Comparison of ENCODE assay signal across 14 cellular contexts in genomic region chr11:4697583-4697982, GRCh38. TPM values are rescaled to one million over a fixed set of nuclear protein-coding genes. Genes with fewer than 3 reads are reported as not detected.
DNase-seq lines count a peak whose midpoint lies in the region; TF ChIP-seq lines count a peak whose summit lies in the region.
"Had no signal": no experiment of that assay in that cellular context is flagged by ENCODE, and none has a peak within 500 bp of the region (broad histone marks: within the 10 kb centered on the region; RNA-seq: fewer than 3 reads in every experiment).

OR51E2 (minus strand) TSS chr11:4697853; CDS start chr11:4682711, 15,142 bp downstream.

- no peak within 1 kb of the TSS for H3K4me3 Mint-ChIP-seq in endothelial cell (ENCODE audit: unreplicated experiment)
- no peak within 1 kb of the TSS for H3K4me3 Mint-ChIP-seq in mesothelial cell of epicardium
- H3K4me3 Mint-ChIP-seq: activated T-cell treated with anti-CD3 and anti-CD28 coated beads, Interleukin-2, amount 50 U/mL, for 72 hours; CD4-positive, alpha-beta T cell had no signal

- H3K4me1 Mint-ChIP-seq in endothelial cell (ENCODE audit: unreplicated experiment) (no peaks in the 10 kb centered on the region), mesothelial cell of epicardium (no peaks in the 10 kb centered on the region)

- H3K27ac Mint-ChIP-seq in endothelial cell (ENCODE audit: unreplicated experiment) (no peak within 1 kb of the TSS), mesothelial cell of epicardium (no peak within 1 kb of the TSS)
- H3K27ac Mint-ChIP-seq: activated T-cell treated with anti-CD3 and anti-CD28 coated beads, Interleukin-2, amount 50 U/mL, for 72 hours; CD4-positive, alpha-beta T cell had no signal

- H3K27me3 Mint-ChIP-seq in endothelial cell (ENCODE audit: unreplicated experiment) (no peaks in the 10 kb centered on the region), mesothelial cell of epicardium (ENCODE audit: low read depth) (no peaks in the 10 kb centered on the region)

- TF ChIP-seq CTCF in endothelial cell (IDR thresholded peaks at IDR 0.05; ENCODE audit: unreplicated experiment) (no peak), mesothelial cell of epicardium (IDR thresholded peaks at IDR 0.05; ENCODE audit: unreplicated experiment) (no peak)

- no peaks in the 10 kb centered on the region for H3K9me3 Mint-ChIP-seq in endothelial cell (ENCODE audit: unreplicated experiment)
- H3K9me3 Mint-ChIP-seq in mesothelial cell of epicardium: no peaks in the 10 kb centered on the region
- H3K9me3 Mint-ChIP-seq: activated T-cell treated with anti-CD3 and anti-CD28 coated beads, Interleukin-2, amount 50 U/mL, for 72 hours; CD4-positive, alpha-beta T cell had no signal

- no peaks in the 10 kb centered on the region for H3K36me3 Mint-ChIP-seq in endothelial cell (ENCODE audit: low read depth, unreplicated experiment)
- H3K36me3 Mint-ChIP-seq in mesothelial cell of epicardium: no peaks in the 10 kb centered on the region

- peak; percentile 39 for DNase-seq in EL
- DNase-seq in NCI-H2196 (lab: John Stamatoyannopoulos, UW; ENCODE audit: unreplicated experiment): peak; percentile 70
- DNase-seq in cerebellar cortex (ENCODE audit: low spot score): peak; percentile 2
- peak; percentile 22 for DNase-seq in non-pigmented ciliary epithelial cell (ENCODE audit: low read depth)
- DNase-seq in endothelial cell (ENCODE audit: low spot score): no peak
- no peak for DNase-seq in NCI-H226
- DNase-seq in amygdala (lab: John Stamatoyannopoulos, UW): no peak
- no peak for DNase-seq in mesothelial cell of epicardium (ENCODE audit: low spot score in 2 of 2, unreplicated experiment in 2 of 2)
- DNase-seq: activated T-cell treated with anti-CD3 and anti-CD28 coated beads, Interleukin-2, amount 50 U/mL, for 72 hours; CD4-positive, alpha-beta T cell; NCI-H1105 treated with DMSO at 0.1 percent for 48 hours; posterior cingulate gyrus; RPMI8226 had no signal

RNA-seq across cellular contexts. Expression of gene OR51E2, which starts in this region (rescaled TPM):
- total RNA-seq in endothelial cell (ENCODE audit: unreplicated experiment) (not detected), mesothelial cell of epicardium (0.11 TPM in 1 of 3 replicates, not detected in the others)
- total RNA-seq: activated T-cell treated with anti-CD3 and anti-CD28 coated beads, Interleukin-2, amount 50 U/mL, for 72 hours; CD4-positive, alpha-beta T cell; thoracic aorta had no signal

Comparison
In these comparisons a context has a peak if more than half of its experiments do, and no peak if none do; other contexts are left out.
1. DNase-seq: peak in EL (single experiment), NCI-H2196 (single experiment), cerebellar cortex (single experiment) and non-pigmented ciliary epithelial cell (single experiment); none in endothelial cell (single experiment), NCI-H226 (single experiment), amygdala (0 of 56) and mesothelial cell of epicardium (0 of 2).